In the genomic region with DNA sequence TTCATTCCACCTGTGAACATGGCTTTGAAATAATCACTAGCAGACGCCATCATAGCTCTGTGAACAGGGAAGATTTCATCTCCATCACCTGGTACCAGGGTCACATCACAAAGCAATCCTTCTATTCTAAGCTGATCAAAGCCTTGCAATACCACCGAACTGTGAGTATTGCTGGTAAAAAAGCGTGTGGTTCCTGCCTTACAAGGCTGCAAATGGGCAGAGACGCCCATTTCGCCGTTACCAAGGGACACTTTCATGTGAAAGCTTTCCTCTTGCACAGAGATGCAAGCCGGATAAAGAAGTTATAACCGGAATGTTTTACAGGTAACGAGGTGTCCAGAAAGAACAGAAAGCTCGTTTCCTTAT, we compare ENCODE assay signal across 6 cellular contexts. TPM values are rescaled to one million over a fixed set of nuclear protein-coding genes. Genes with fewer than 3 reads are reported as not detected.
DNase-seq lines count a peak whose midpoint lies in the region; ATAC-seq and TF ChIP-seq lines count a peak whose summit lies in the region.

No MANE protein-coding gene starts in this region.

- POLR2A ChIA-PET in HCT116 (lab: Charles Lee) = interaction anchor here (1.8 kb wide), 1 partner anchor 14 kb away, joined by 5 read pairs; no protein-coding TSS in a partner anchor

- no peak for TF ChIP-seq RAD21 in HCT116 (IDR thresholded peaks at IDR 0.05; ENCODE audit: low read depth)

- ATAC-seq in HCT116 = no peak

- H3K9ac ChIP-seq in HCT116 (ENCODE audit: low read length) = peak overlapping the region; percentile 88

- H3K27me3 ChIP-seq in HCT116 (ENCODE audit: insufficient read depth, low read length) = no peaks in the 10 kb centered on the region

- peaks cover 12% of the 10 kb centered on the region for H3K27me3 Mint-ChIP-seq in activated T-helper 1 cell treated with anti-CD3 and anti-CD28 coated beads, Interleukin-12 subunit alpha, Interleukin-12 subunit beta, Interleukin-2, Interleukin-4 antibody, amounts not matched to agents 30 ng/mL and 10 ng/mL and 1 ng/mL, durations not matched to agents 14 hours and 24 hours and 36 hours (ENCODE audit: insufficient read depth)

- H3K4me1 Mint-ChIP-seq in activated T-helper 1 cell treated with anti-CD3 and anti-CD28 coated beads, Interleukin-12 subunit alpha, Interleukin-12 subunit beta, Interleukin-2, Interleukin-4 antibody, amounts not matched to agents 30 ng/mL and 10 ng/mL and 1 ng/mL, durations not matched to agents 14 hours and 24 hours and 36 hours (ENCODE audit: low read depth) = peaks cover 33% of the 10 kb centered on the region

- H3K4me1 ChIP-seq in HCT116 (ENCODE audit: control insufficient read depth in 1 of 2, insufficient read depth in 2 of 2, low read length in 2 of 2) = peaks cover 3 to 23% of the 10 kb centered on the region in 2 experiments; a peak in 3 of 4 replicates

- peak overlapping the region; percentile 82 for H3K27ac ChIP-seq in HCT116 (ENCODE audit: low read depth, low read length)

- TF ChIP-seq POLR2A in HCT116 (IDR thresholded peaks at IDR 0.05; ENCODE audit: borderline replicate concordance, extremely low read depth, insufficient read depth, insufficient read length) = no peak

- peak overlapping the region; percentile 89 for H3K4me3 ChIP-seq in AG10803 (ENCODE audit: low read length)
- peak overlapping the region; percentile 85 to 98 for H3K4me3 ChIP-seq in HCT116 (replicated peaks in 1 of 2; ENCODE audit: low read depth in 1 of 2, low read length in 2 of 2)

- no peaks in the 10 kb centered on the region for H3K9me3 ChIP-seq in HCT116 (ENCODE audit: control insufficient read depth in 1 of 2, insufficient read depth in 1 of 2, low read depth in 1 of 2, low read length in 2 of 2)

- DNase-seq in AG10803 (ENCODE audit: low read depth) = peak; percentile 35
- no peak for DNase-seq in HCT116 (ENCODE audit: low read depth, low spot score)
- DNase-seq in activated T-helper 1 cell treated with anti-CD3 and anti-CD28 coated beads, Interleukin-12 subunit alpha, Interleukin-12 subunit beta, Interleukin-2, Interleukin-4 antibody, amounts not matched to agents 30 ng/mL and 10 ng/mL and 1 ng/mL, durations not matched to agents 14 hours and 24 hours and 36 hours (ENCODE audit: low spot score) = no peak
- DNase-seq in medulla oblongata (ENCODE audit: extremely low spot score) = peak; percentile 45
- DNase-seq in HuH-7 (ENCODE audit: low spot score) = no peak
- no peak for DNase-seq in NCI-H69 (lab: John Stamatoyannopoulos, UW)

- intact Hi-C loops in HCT116 (cut with micrococcal nuclease) = no loop called here
- intact Hi-C loops in activated T-helper 1 cell treated with anti-CD3 and anti-CD28 coated beads, Interleukin-12 subunit alpha, Interleukin-12 subunit beta, Interleukin-2, Interleukin-4 antibody, amounts not matched to agents 30 ng/mL and 10 ng/mL and 1 ng/mL, durations not matched to agents 14 hours and 24 hours and 36 hours (cut with micrococcal nuclease) = loop anchor here (2.0 to 10.0 kb wide), 4 partner anchors 62 to 910 kb away; a partner anchor contains a TSS

- no peak overlapping the region for H2AFZ ChIP-seq in HCT116 (ENCODE audit: low read depth, low read length, poor library complexity, severe bottlenecking)

- H3K4me2 ChIP-seq in HCT116 (ENCODE audit: low read length) = peak overlapping the region; percentile 80

- no peaks in the 10 kb centered on the region for H3K9me3 Mint-ChIP-seq in activated T-helper 1 cell treated with anti-CD3 and anti-CD28 coated beads, Interleukin-12 subunit alpha, Interleukin-12 subunit beta, Interleukin-2, Interleukin-4 antibody, amounts not matched to agents 30 ng/mL and 10 ng/mL and 1 ng/mL, durations not matched to agents 14 hours and 24 hours and 36 hours

- peaks cover 2 to 15% of the 10 kb centered on the region in 2 experiments; a peak in 3 of 4 replicates for H3K36me3 ChIP-seq in HCT116 (ENCODE audit: control insufficient read depth in 1 of 2, insufficient read depth in 2 of 2, low read length in 2 of 2)

- BruUV-seq in HCT116 (replicated peaks; lab: Mats Ljungman, UMichigan) = no TSS peak

- TF ChIP-seq CTCF in AG10803 (conservative IDR thresholded peaks at IDR 0.05; ENCODE audit: low read length) = no peak
- no peak for TF ChIP-seq CTCF in HCT116 (IDR thresholded peaks at IDR 0.05 in 2 of 3, conservative IDR thresholded peaks at IDR 0.05 in 1 of 3; ENCODE audit: borderline replicate concordance in 1 of 3, insufficient read depth in 1 of 3, low read depth in 2 of 3, low read length in 2 of 3)

- RAD21 ChIA-PET in HCT116 (lab: Charles Lee; ENCODE audit: low non-redundant PET in 1 of 2, low total read pairs in 2 of 2, uncharacterized antibody in 2 of 2, unreplicated experiment in 2 of 2) = no interaction called here

- peaks cover 27% of the 10 kb centered on the region for H3K36me3 Mint-ChIP-seq in activated T-helper 1 cell treated with anti-CD3 and anti-CD28 coated beads, Interleukin-12 subunit alpha, Interleukin-12 subunit beta, Interleukin-2, Interleukin-4 antibody, amounts not matched to agents 30 ng/mL and 10 ng/mL and 1 ng/mL, durations not matched to agents 14 hours and 24 hours and 36 hours (ENCODE audit: low read depth)

- no peaks in the 10 kb centered on the region for H3K9me2 ChIP-seq in HCT116 (ENCODE audit: insufficient read depth)

- peaks cover 56% of the 10 kb centered on the region for H3K79me2 ChIP-seq in HCT116 (ENCODE audit: insufficient read depth, low read length)

- CTCF ChIA-PET in HCT116 (lab: Charles Lee) = interaction anchor here (1.6 to 2.2 kb wide), 5 partner anchors 8 to 131 kb away, joined by 9 to 14 read pairs (median 10); no protein-coding TSS in a partner anchor

- no peaks in the 10 kb centered on the region for H4K20me1 ChIP-seq in HCT116 (ENCODE audit: insufficient read depth)

- peak overlapping the region; percentile 85 for H3K27ac Mint-ChIP-seq in activated T-helper 1 cell treated with anti-CD3 and anti-CD28 coated beads, Interleukin-12 subunit alpha, Interleukin-12 subunit beta, Interleukin-2, Interleukin-4 antibody, amounts not matched to agents 30 ng/mL and 10 ng/mL and 1 ng/mL, durations not matched to agents 14 hours and 24 hours and 36 hours

- peak overlapping the region; percentile 92 for H3K4me3 Mint-ChIP-seq in activated T-helper 1 cell treated with anti-CD3 and anti-CD28 coated beads, Interleukin-12 subunit alpha, Interleukin-12 subunit beta, Interleukin-2, Interleukin-4 antibody, amounts not matched to agents 30 ng/mL and 10 ng/mL and 1 ng/mL, durations not matched to agents 14 hours and 24 hours and 36 hours

TF ChIP-seq in HCT116, 20 proteins besides CTCF, POLR2A, EP300 and RAD21 (continues in another document):
- TF ChIP-seq EZH2 (IDR thresholded peaks at IDR 0.05) (no peak), SRF (IDR thresholded peaks at IDR 0.05; ENCODE audit: low read depth) (no peak; the same call in 1 of the 2 replicates), CEBPB (IDR thresholded peaks at IDR 0.05; ENCODE audit: low read depth) (no peak), EGR1 (IDR thresholded peaks at IDR 0.05; ENCODE audit: low read depth) (no peak), FOSL1 (IDR thresholded peaks at IDR 0.05; ENCODE audit: low read depth) (no peak), TCF7L2 (IDR thresholded peaks at IDR 0.05; ENCODE audit: borderline replicate concordance, extremely low read depth, insufficient read depth, insufficient read length) (no peak)
- TF ChIP-seq, protein P1, sequence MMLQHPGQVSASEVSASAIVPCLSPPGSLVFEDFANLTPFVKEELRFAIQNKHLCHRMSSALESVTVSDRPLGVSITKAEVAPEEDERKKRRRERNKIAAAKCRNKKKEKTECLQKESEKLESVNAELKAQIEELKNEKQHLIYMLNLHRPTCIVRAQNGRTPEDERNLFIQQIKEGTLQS (IDR thresholded peaks at IDR 0.05) = no peak

RNA-seq across cellular contexts. Expression of a gene that starts 0.6 kb away (rescaled TPM):
- 16.4 TPM for total RNA-seq in HCT116 (2021; ENCODE audit: unreplicated experiment)
- polyA plus RNA-seq in HCT116 (2012) = 7.8 and 10.2 TPM in 2 replicates
- 14.1 and 15.6 TPM in 2 replicates for total RNA-seq in activated T-helper 1 cell treated with anti-CD3 and anti-CD28 coated beads, Interleukin-12 subunit alpha, Interleukin-12 subunit beta, Interleukin-2, Interleukin-4 antibody, amounts not matched to agents 30 ng/mL and 10 ng/mL and 1 ng/mL, durations not matched to agents 14 hours and 24 hours and 36 hours

RNA-seq across cellular contexts. Expression of a gene that starts 16.1 kb away (rescaled TPM):
- total RNA-seq in HCT116 (2021; ENCODE audit: unreplicated experiment) = not detected
- not detected in 2 replicates for polyA plus RNA-seq in HCT116 (2012)
- not detected in 2 replicates for total RNA-seq in activated T-helper 1 cell treated with anti-CD3 and anti-CD28 coated beads, Interleukin-12 subunit alpha, Interleukin-12 subunit beta, Interleukin-2, Interleukin-4 antibody, amounts not matched to agents 30 ng/mL and 10 ng/mL and 1 ng/mL, durations not matched to agents 14 hours and 24 hours and 36 hours

RNA-seq across cellular contexts. Expression of a gene that starts 29.5 kb away (rescaled TPM):
- not detected for total RNA-seq in HCT116 (2021; ENCODE audit: unreplicated experiment)
- not detected in 2 replicates for polyA plus RNA-seq in HCT116 (2012)
- total RNA-seq in activated T-helper 1 cell treated with anti-CD3 and anti-CD28 coated beads, Interleukin-12 subunit alpha, Interleukin-12 subunit beta, Interleukin-2, Interleukin-4 antibody, amounts not matched to agents 30 ng/mL and 10 ng/mL and 1 ng/mL, durations not matched to agents 14 hours and 24 hours and 36 hours = not detected in 2 replicates

RNA-seq across cellular contexts. Expression of a gene that starts 33.3 kb away (rescaled TPM):
- total RNA-seq in HCT116 (2021; ENCODE audit: unreplicated experiment) = not detected
- not detected in 2 replicates for polyA plus RNA-seq in HCT116 (2012)
- not detected in 2 replicates for total RNA-seq in activated T-helper 1 cell treated with anti-CD3 and anti-CD28 coated beads, Interleukin-12 subunit alpha, Interleukin-12 subunit beta, Interleukin-2, Interleukin-4 antibody, amounts not matched to agents 30 ng/mL and 10 ng/mL and 1 ng/mL, durations not matched to agents 14 hours and 24 hours and 36 hours

RNA-seq across cellular contexts. Expression of a gene that starts 50.6 kb away (rescaled TPM):
- total RNA-seq in HCT116 (2021; ENCODE audit: unreplicated experiment) = not detected
- polyA plus RNA-seq in HCT116 (2012) = not detected in 2 replicates
- not detected in 2 replicates for total RNA-seq in activated T-helper 1 cell treated with anti-CD3 and anti-CD28 coated beads, Interleukin-12 subunit alpha, Interleukin-12 subunit beta, Interleukin-2, Interleukin-4 antibody, amounts not matched to agents 30 ng/mL and 10 ng/mL and 1 ng/mL, durations not matched to agents 14 hours and 24 hours and 36 hours

Comparison
In these comparisons a context has a peak if more than half of its experiments do, and no peak if none do; other contexts are left out.
1. DNase-seq: peak in AG10803 (single experiment) and medulla oblongata (single experiment); none in HCT116 (single experiment), activated T-helper 1 cell treated with anti-CD3 and anti-CD28 coated beads, Interleukin-12 subunit alpha, Interleukin-12 subunit beta, Interleukin-2, Interleukin-4 antibody, amounts not matched to agents 30 ng/mL and 10 ng/mL and 1 ng/mL, durations not matched to agents 14 hours and 24 hours and 36 hours (single experiment), HuH-7 (single experiment) and NCI-H69 (single experiment).